Comparison of ENCODE assay signal across 17 cellular contexts in genomic region chr16:20857281-20857680, GRCh38. TPM values are rescaled to one million over a fixed set of nuclear protein-coding genes. Genes with fewer than 3 reads are reported as not detected.
A peak's percentile ranks its signal among the peaks of the same experiment; 100 is the strongest.
DNase-seq lines count a peak whose midpoint lies in the region; ATAC-seq, FAIRE-seq and TF ChIP-seq lines count a peak whose summit lies in the region.
"Had no signal": no experiment of that assay in that cellular context is flagged by ENCODE, and none has a peak within 500 bp of the region (broad histone marks: within the 10 kb centered on the region; RNA-seq: fewer than 3 reads in every experiment).

No MANE protein-coding gene starts in this region.

- 55 to 79% (median 62%) methylated on average over 2 of the region's 2 CpGs for WGBS in heart left ventricle, 4 donors
- 51% methylated on average over 2 of the region's 2 CpGs for WGBS in right cardiac atrium

- intact Hi-C loops in heart left ventricle (cut with DNase I) (loop anchor here in 1 of 10 donors (10.0 kb wide), 1 partner anchor 438 kb away; no protein-coding TSS in a partner anchor), right cardiac atrium (cut with DNase I) (loop anchor here in 3 of 4 donors (10.0 kb wide), 1 partner anchor 48 kb away; the partner anchor contains the start of genes DCUN1D3 (in 3 of the 3) and LYRM1 (in 3 of the 3)), Right ventricle myocardium inferior (cut with DNase I) (no loop called here), tibial artery (cut with DNase I; ENCODE audit: low total_unique reads) (no loop called here)

- TF ChIP-seq CTCF in cardiac muscle cell (IDR thresholded peaks at IDR 0.05; ENCODE audit: low read depth, low read length) (no peak), heart left ventricle (IDR thresholded peaks at IDR 0.05) (no peak), WTC11 (IDR thresholded peaks at IDR 0.05) (no peak), tibial artery (IDR thresholded peaks at IDR 0.05) (no peak), D721Med (IDR thresholded peaks at IDR 0.05; ENCODE audit: insufficient read depth, missing control alignments) (no peak)

- H3K4me1 ChIP-seq in cardiac muscle cell (ENCODE audit: low read depth) (peaks cover 45% of the 10 kb centered on the region), heart left ventricle (peaks cover 11 to 71% (median 49%) of the 10 kb centered on the region in 12 donors), right cardiac atrium (ENCODE audit: control insufficient read depth, insufficient read depth, low read length) (peaks cover 20% of the 10 kb centered on the region), tibial artery (peaks cover 6 to 82% (median 47%) of the 10 kb centered on the region in 4 donors)
- H3K4me1 ChIP-seq: HAP-1 had no signal

- ATAC-seq in heart left ventricle: no peak
- ATAC-seq in right cardiac atrium: peak; percentile 86 to 88
- no peak for ATAC-seq in Right ventricle myocardium inferior
- no peak for ATAC-seq in WTC11
- ATAC-seq: GM12878 had no signal

- H3K36me3 ChIP-seq in cardiac muscle cell (no peaks in the 10 kb centered on the region), heart left ventricle (peaks cover 0 to 62% (median 16%) of the 10 kb centered on the region in 9 donors), tibial artery (peaks cover 9 to 32% (median 22%) of the 10 kb centered on the region in 3 donors)

- no peak for DNase-seq in cardiac muscle cell (ENCODE audit: low read depth in 1 of 2, low spot score in 1 of 2)
- DNase-seq in heart left ventricle: no peak
- DNase-seq in right cardiac atrium: peak in 1 of 3 donors; percentile 76
- no peak for DNase-seq in Right ventricle myocardium inferior (ENCODE audit: missing footprints)
- DNase-seq in WTC11 (ENCODE audit: low spot score): no peak
- DNase-seq in tibial artery: no peak
- no peak for DNase-seq in DMS53 (lab: John Stamatoyannopoulos, UW)
- DNase-seq in D721Med (ENCODE audit: insufficient read length, low spot score): no peak
- DNase-seq: 8988T; CD4-positive, alpha-beta memory T cell; DND-41; EL had no signal

- peaks cover 11% of the 10 kb centered on the region for H3K36me3 Mint-ChIP-seq in WTC11

- no peak for FAIRE-seq in D721Med (lab: Jason Lieb, UNC)
- FAIRE-seq: GM12878, H1 had no signal

- CTCF ChIA-PET in WTC11 (lab: Charles Lee): no interaction called here

- H3K27ac ChIP-seq in cardiac muscle cell: peak overlapping the region; percentile 25
- H3K27ac ChIP-seq in heart left ventricle: peak overlapping the region in 2 of 12 donors; percentile 1 to 7
- H3K27ac ChIP-seq in right cardiac atrium (ENCODE audit: low read length): no peak overlapping the region
- H3K27ac ChIP-seq in tibial artery: peak overlapping the region; percentile 15 to 56
- H3K27ac ChIP-seq: BLaER1 had no signal

- H3K27me3 ChIP-seq in cardiac muscle cell (no peaks in the 10 kb centered on the region), heart left ventricle (no peaks in the 10 kb centered on the region), right cardiac atrium (ENCODE audit: control insufficient read depth, insufficient read depth) (no peaks in the 10 kb centered on the region), tibial artery (no peaks in the 10 kb centered on the region)
- H3K27me3 ChIP-seq: BLaER1 had no signal

- H3K4me3 Mint-ChIP-seq in WTC11: no peak overlapping the region
- H3K4me3 Mint-ChIP-seq: CD14-positive monocyte; CD4-positive, alpha-beta memory T cell had no signal

- H3K27ac Mint-ChIP-seq in WTC11: peak overlapping the region; percentile 68; the same call in 1 of the 2 replicates
- H3K27ac Mint-ChIP-seq: CD14-positive monocyte; CD4-positive, alpha-beta memory T cell had no signal

- no peak for TF ChIP-seq POLR2A in heart left ventricle (IDR thresholded peaks at IDR 0.05)

- H3K9me3 Mint-ChIP-seq in WTC11: no peaks in the 10 kb centered on the region
- H3K9me3 Mint-ChIP-seq: CD14-positive monocyte; CD4-positive, alpha-beta memory T cell had no signal

- H3K27me3 Mint-ChIP-seq in WTC11 (ENCODE audit: low read depth): no peaks in the 10 kb centered on the region
- H3K27me3 Mint-ChIP-seq: CD4-positive, alpha-beta memory T cell had no signal

- peaks cover 41% of the 10 kb centered on the region for H3K4me1 Mint-ChIP-seq in WTC11
- H3K4me1 Mint-ChIP-seq: CD14-positive monocyte; CD4-positive, alpha-beta memory T cell had no signal

- POLR2A ChIA-PET in WTC11 (lab: Charles Lee): interaction anchor here (1.4 kb wide), 1 partner anchor 42 kb away, joined by 3 read pairs; the partner anchor contains the start of gene DCUN1D3

- H3K4me3 ChIP-seq in cardiac muscle cell: no peak overlapping the region
- H3K4me3 ChIP-seq in heart left ventricle: no peak overlapping the region
- H3K4me3 ChIP-seq in right cardiac atrium (ENCODE audit: low read length): no peak overlapping the region
- H3K4me3 ChIP-seq in tibial artery: no peak overlapping the region
- H3K4me3 ChIP-seq: BLaER1, GM12878, HAP-1 had no signal

- no peaks in the 10 kb centered on the region for H3K9me3 ChIP-seq in cardiac muscle cell (ENCODE audit: low read depth)
- no peaks in the 10 kb centered on the region for H3K9me3 ChIP-seq in heart left ventricle
- no peaks in the 10 kb centered on the region for H3K9me3 ChIP-seq in right cardiac atrium (ENCODE audit: control insufficient read depth, low read length)
- H3K9me3 ChIP-seq in tibial artery: no peaks in the 10 kb centered on the region
- H3K9me3 ChIP-seq: HAP-1 had no signal

TF ChIP-seq in WTC11, 78 proteins besides CTCF, POLR2A, EP300 and RAD21 (continues in another document):
- TF ChIP-seq CREB1 (CRISPR knock-in tag; IDR thresholded peaks at IDR 0.05) (no peak), STAT6 (CRISPR knock-in tag; conservative IDR thresholded peaks at IDR 0.05; ENCODE audit: low read depth) (no peak), E2F4 (CRISPR knock-in tag; IDR thresholded peaks at IDR 0.05; ENCODE audit: borderline replicate concordance, low read depth) (no peak), ZNF671 (CRISPR knock-in tag; IDR thresholded peaks at IDR 0.05) (no peak), KAT7 (CRISPR knock-in tag; IDR thresholded peaks at IDR 0.05; ENCODE audit: borderline replicate concordance) (no peak), ZNF416 (CRISPR knock-in tag; IDR thresholded peaks at IDR 0.05) (no peak), MXD4 (CRISPR knock-in tag; IDR thresholded peaks at IDR 0.05; ENCODE audit: borderline replicate concordance) (no peak), TP53 (CRISPR knock-in tag; IDR thresholded peaks at IDR 0.05) (no peak)

RNA-seq across cellular contexts. Expression of gene DCUN1D3, which starts 42.9 kb away (rescaled TPM):
- 6.7 and 9.2 TPM in 2 replicates for total RNA-seq in cardiac muscle cell
- polyA plus RNA-seq in cardiac muscle cell: 4.5 and 6.6 TPM in 2 replicates
- total RNA-seq in heart left ventricle: 10 to 100 TPM in 7 of 9 donors, 1 to 10 TPM in 2; 8.3 to 21.4 (median 11.0) TPM
- 10 to 100 TPM in 1 of 2 donors, 1 to 10 TPM in 1; 2.6 to 13.4 TPM for polyA plus RNA-seq in heart left ventricle
- 10 to 100 TPM in 3 of 4 donors, 1 to 10 TPM in 1; 8.6 to 20.2 (median 11.0) TPM for total RNA-seq in right cardiac atrium
- 4.7 TPM for polyA plus RNA-seq in right cardiac atrium
- 15.8 TPM for total RNA-seq in Right ventricle myocardium inferior
- total RNA-seq in WTC11 (2021): 12.8 to 14.7 TPM (median 14.4 TPM) in 3 replicates

RNA-seq across cellular contexts. Expression of gene LYRM1, which starts 43.3 kb away (rescaled TPM):
- 42.6 and 49.8 TPM in 2 replicates for total RNA-seq in cardiac muscle cell
- polyA plus RNA-seq in cardiac muscle cell: 37.3 and 41.6 TPM in 2 replicates
- 100 to 1,000 TPM in 2 of 9 donors, 10 to 100 TPM in 7; 40.2 to 124 (median 54.6) TPM for total RNA-seq in heart left ventricle
- 10 to 100 TPM; 65.5 to 73.0 TPM for polyA plus RNA-seq in heart left ventricle
- 10 to 100 TPM; 29.5 to 36.4 (median 35.5) TPM for total RNA-seq in right cardiac atrium
- 54.8 TPM for polyA plus RNA-seq in right cardiac atrium
- total RNA-seq in Right ventricle myocardium inferior: 58.1 TPM
- total RNA-seq in WTC11 (2021): 11.4 to 15.0 TPM (median 12.3 TPM) in 3 replicates

RNA-seq across cellular contexts. Expression of gene REXO5, which starts 51.0 kb away (rescaled TPM):
- total RNA-seq in cardiac muscle cell (5.1 and 22.5 TPM in 2 replicates), heart left ventricle (1 to 10 TPM; 2.8 to 7.5 (median 4.8) TPM), right cardiac atrium (1 to 10 TPM; 2.3 to 3.8 (median 2.9) TPM), Right ventricle myocardium inferior (5.8 TPM), WTC11 (2021) (8.5 to 10.5 TPM (median 9.2 TPM) in 3 replicates)
- polyA plus RNA-seq in cardiac muscle cell (10.2 and 27.0 TPM in 2 replicates), heart left ventricle (1 to 10 TPM; 1.6 to 3.2 TPM), right cardiac atrium (2.1 TPM)

RNA-seq across cellular contexts. Expression of gene ERI2, which starts 51.0 kb away (rescaled TPM):
- 26.9 and 28.0 TPM in 2 replicates for total RNA-seq in cardiac muscle cell
- 18.1 and 39.3 TPM in 2 replicates for polyA plus RNA-seq in cardiac muscle cell
- total RNA-seq in heart left ventricle: 10 to 100 TPM in 6 of 9 donors, 1 to 10 TPM in 3; 5.7 to 15.2 (median 11.9) TPM
- polyA plus RNA-seq in heart left ventricle: 1 to 10 TPM; 5.8 to 6.1 TPM
- 10 to 100 TPM; 10.1 to 14.0 (median 11.1) TPM for total RNA-seq in right cardiac atrium
- polyA plus RNA-seq in right cardiac atrium: 5.4 TPM
- total RNA-seq in Right ventricle myocardium inferior: 9.1 TPM
- 15.7 to 18.3 TPM (median 16.9 TPM) in 3 replicates for total RNA-seq in WTC11 (2021)

Comparison
In these comparisons a context has a peak if more than half of its experiments do, and no peak if none do; other contexts are left out.
1. ATAC-seq: peak in right cardiac atrium (2 of 2); none in heart left ventricle (0 of 4), Right ventricle myocardium inferior (single experiment) and WTC11 (single experiment).
2. intact Hi-C loops: an anchor here in right cardiac atrium (10.0 kb wide); none called in Right ventricle myocardium inferior and tibial artery.